Comparison of ENCODE assay signal across 27 cellular contexts in genomic region chr5:172607213-172607793, GRCh38. TPM values are rescaled to one million over a fixed set of nuclear protein-coding genes. Genes with fewer than 3 reads are reported as not detected.
A peak's percentile ranks its signal among the peaks of the same experiment; 100 is the strongest.
DNase-seq lines count a peak whose midpoint lies in the region; ATAC-seq, FAIRE-seq and TF ChIP-seq lines count a peak whose summit lies in the region.
"Had no signal": no experiment of that assay in that cellular context is flagged by ENCODE, and none has a peak within 500 bp of the region (broad histone marks: within the 10 kb centered on the region; RNA-seq: fewer than 3 reads in every experiment).

No MANE protein-coding gene starts in this region.

- CTCF ChIA-PET in H1 (lab: Charles Lee; ENCODE audit: partially characterized antibody): interaction anchor here (0.6 to 2.7 kb wide), 13 partner anchors 10 to 524 kb away, joined by 3 to 10 read pairs (median 4); no protein-coding TSS in a partner anchor

- H4K91ac ChIP-seq in H1 (replicated peaks; ENCODE audit: insufficient read length, low read length): no peak overlapping the region

- POLR2A ChIA-PET in H1 (lab: Charles Lee; ENCODE audit: partially characterized antibody): no interaction called here

- H4K5ac ChIP-seq in H1 (ENCODE audit: insufficient read length, low read depth, low read length): no peak overlapping the region

- H3K27me3 ChIP-seq in H1 (replicated peaks in 1 of 4; ENCODE audit: control insufficient read depth in 3 of 4, extremely low read depth in 1 of 4, insufficient read depth in 3 of 4, low read length in 3 of 4): no peaks in the 10 kb centered on the region; a peak in 1 of 7 replicates
- no peaks in the 10 kb centered on the region for H3K27me3 ChIP-seq in ovary
- H3K27me3 ChIP-seq in uterus: no peaks in the 10 kb centered on the region
- H3K27me3 ChIP-seq in ascending aorta: no peaks in the 10 kb centered on the region
- H3K27me3 ChIP-seq: testis had no signal

- no peak overlapping the region for H2AK5ac ChIP-seq in H1 (ENCODE audit: low read depth, low read length)

- no peaks in the 10 kb centered on the region for H3K36me3 ChIP-seq in H1 (ENCODE audit: control insufficient read depth in 2 of 4, insufficient read depth in 4 of 4, low read length in 3 of 4)
- no peaks in the 10 kb centered on the region for H3K36me3 ChIP-seq in ovary
- H3K36me3 ChIP-seq in uterus: no peaks in the 10 kb centered on the region
- no peaks in the 10 kb centered on the region for H3K36me3 ChIP-seq in mucosa of descending colon (ENCODE audit: low read depth)
- no peaks in the 10 kb centered on the region for H3K36me3 ChIP-seq in ascending aorta
- H3K36me3 ChIP-seq: prostate gland had no signal

- H3K4me1 ChIP-seq in H1 (replicated peaks in 1 of 4; ENCODE audit: control insufficient read depth in 3 of 4, insufficient read depth in 4 of 4, low read length in 3 of 4) (peaks cover 0 to 12% (median 4%) of the 10 kb centered on the region in 4 experiments; a peak in 4 of 7 replicates), ovary (ENCODE audit: insufficient read depth) (peaks cover 7% of the 10 kb centered on the region), uterus (peaks cover 0 to 2% of the 10 kb centered on the region in 2 donors), mucosa of descending colon (ENCODE audit: low read depth) (no peaks in the 10 kb centered on the region), ascending aorta (no peaks in the 10 kb centered on the region)
- H3K4me1 ChIP-seq: prostate gland had no signal

- no peak for TF ChIP-seq RAD21 in H1 (IDR thresholded peaks at IDR 0.05 in 1 of 2, conservative IDR thresholded peaks at IDR 0.05 in 1 of 2; ENCODE audit: low read depth in 2 of 2, low read length in 2 of 2)

- H3K27ac ChIP-seq in H1 (ENCODE audit: low read depth, low read length) (no peak overlapping the region), ovary (no peak overlapping the region), uterus (peak overlapping the region; percentile 33 to 61), ascending aorta (no peak overlapping the region)
- H3K27ac ChIP-seq: epithelial cell of prostate, prostate gland, testis had no signal

- no peak overlapping the region for H3K23ac ChIP-seq in H1 (ENCODE audit: insufficient read length)

- no peak overlapping the region for H3K14ac ChIP-seq in H1 (ENCODE audit: insufficient read length)

- no peaks in the 10 kb centered on the region; the same call in 1 of the 2 replicates for H3K23me2 ChIP-seq in H1 (ENCODE audit: low read depth, low read length)

- no peak overlapping the region for H3K56ac ChIP-seq in H1 (replicated peaks; ENCODE audit: insufficient read length, low read depth, low read length)

- no peak overlapping the region for H2BK120ac ChIP-seq in H1 (replicated peaks; ENCODE audit: low read depth, low read length)

- H2AFZ ChIP-seq in H1 (ENCODE audit: low read length): no peak overlapping the region

- no peak overlapping the region for H3K4me2 ChIP-seq in H1 (ENCODE audit: insufficient read depth in 1 of 2, low read depth in 2 of 2, low read length in 2 of 2)
- H3K4me2 ChIP-seq: SK-N-SH had no signal

- H3K9me3 ChIP-seq in H1 (ENCODE audit: insufficient read depth in 2 of 2, low read depth in 1 of 2, low read length in 1 of 2): no peaks in the 10 kb centered on the region
- H3K9me3 ChIP-seq in ovary: no peaks in the 10 kb centered on the region
- no peaks in the 10 kb centered on the region for H3K9me3 ChIP-seq in uterus
- no peaks in the 10 kb centered on the region for H3K9me3 ChIP-seq in mucosa of descending colon
- H3K9me3 ChIP-seq in ascending aorta: no peaks in the 10 kb centered on the region
- H3K9me3 ChIP-seq: prostate gland, SK-N-SH, testis had no signal

- no peaks in the 10 kb centered on the region for H3K79me1 ChIP-seq in H1 (ENCODE audit: low read depth, low read length)

- 84% methylated on average over 6 of the region's 6 CpGs; no CpG with 5 or more reads in 1 of the 2 experiments for WGBS in H1 (ENCODE audit: extremely low coverage in 1 of 2, insufficient coverage in 1 of 2, insufficient read length in 1 of 2, insufficient replicate concordance in 2 of 2, low coverage in 1 of 2, low lambda C conversion rate in 2 of 2, missing lambda C conversion rate in 1 of 2), 2 experiments
- WGBS in ovary, 3 donors: 39 to 47% (median 44%) methylated on average over 6 of the region's 6 CpGs

- H3K9ac ChIP-seq in H1 (replicated peaks in 1 of 4; ENCODE audit: extremely low read depth in 1 of 4, low read depth in 3 of 4, low read length in 3 of 4): no peak overlapping the region
- H3K9ac ChIP-seq: SK-N-SH had no signal

- TF ChIP-seq EP300 in H1 (IDR thresholded peaks at IDR 0.05; ENCODE audit: borderline replicate concordance in 1 of 2, low read depth in 2 of 2, low read length in 2 of 2) (no peak), ovary (IDR thresholded peaks at IDR 0.05) (peak; percentile 53)

- H2BK20ac ChIP-seq in H1 (ENCODE audit: low read length): no peak overlapping the region

- H4K8ac ChIP-seq in H1 (ENCODE audit: extremely low read depth, insufficient read depth, low read length): no peak overlapping the region

- H3K79me2 ChIP-seq in H1 (ENCODE audit: control insufficient read depth in 1 of 2, insufficient read depth in 2 of 2, low read length in 2 of 2): no peaks in the 10 kb centered on the region

- H2BK12ac ChIP-seq in H1 (ENCODE audit: low read depth, low read length): no peak overlapping the region

- TF ChIP-seq CTCF in H1 (IDR thresholded peaks at IDR 0.05; ENCODE audit: control extremely low read depth in 1 of 3, insufficient read depth in 1 of 3, low read depth in 1 of 3, low read length in 3 of 3) (no peak), ovary (IDR thresholded peaks at IDR 0.05) (no peak), uterus (IDR thresholded peaks at IDR 0.05) (no peak), mucosa of descending colon (IDR thresholded peaks at IDR 0.05) (no peak), ascending aorta (IDR thresholded peaks at IDR 0.05) (no peak)

- 0 out of 2 replicates have a peak overlapping the region, but pooled peaks have one; percentile 13 for H2BK15ac ChIP-seq in H1 (ENCODE audit: low read length)

- H3K4me3 ChIP-seq in H1 (ENCODE audit: extremely low read depth in 1 of 4, insufficient read depth in 2 of 4, low read depth in 3 of 4, low read length in 4 of 4) (no peak overlapping the region), ovary (no peak overlapping the region), uterus (no peak overlapping the region), mucosa of descending colon (no peak overlapping the region), ascending aorta (no peak overlapping the region)
- H3K4me3 ChIP-seq: prostate gland, testis had no signal

- intact Hi-C loops in cardiac septum (cut with DNase I): loop anchor here (5.0 kb wide), 1 partner anchor 35 kb away; the partner anchor contains the start of gene NEURL1B
- intact Hi-C loops in ovary (cut with DNase I): no loop called here
- intact Hi-C loops in uterus (cut with DNase I; ENCODE audit: low total_unique reads): no loop called here
- intact Hi-C loops in mucosa of descending colon (cut with DNase I, micrococcal nuclease): no loop called here
- intact Hi-C loops in ascending aorta (cut with DNase I): no loop called here

- no peak for FAIRE-seq in H1 (lab: Jason Lieb, UNC)
- FAIRE-seq: D721Med, GM12892, keratinocyte had no signal

- no peaks in the 10 kb centered on the region for H4K20me1 ChIP-seq in H1 (replicated peaks in 1 of 2; ENCODE audit: control insufficient read depth in 1 of 2, insufficient read depth in 2 of 2, low read length in 2 of 2)

- no peak for TF ChIP-seq POLR2A in H1 (IDR thresholded peaks at IDR 0.05; ENCODE audit: control extremely low read depth in 1 of 2, low read depth in 2 of 2, low read length in 2 of 2)
- no peak for TF ChIP-seq POLR2A in ovary (IDR thresholded peaks at IDR 0.05)
- TF ChIP-seq POLR2A in uterus (IDR thresholded peaks at IDR 0.05): no peak

- no peak overlapping the region for H3K4ac ChIP-seq in H1 (replicated peaks; ENCODE audit: insufficient read length, low read depth, low read length)

- DNase-seq in H1 (ENCODE audit: low read depth in 1 of 2, low spot score in 2 of 2): no peak
- peak; percentile 36 for DNase-seq in cardiac septum (ENCODE audit: low spot score)
- peak in 2 of 5 donors; percentile 26 to 64 for DNase-seq in ovary
- DNase-seq in uterus: peak in 1 of 2 donors; percentile 57
- no peak for DNase-seq in mucosa of descending colon
- no peak for DNase-seq in ascending aorta (ENCODE audit: low spot score in 2 of 2)
- DNase-seq in NCI-H2196 (lab: John Stamatoyannopoulos, UW; ENCODE audit: unreplicated experiment): no peak
- DNase-seq: activated CD4-positive, alpha-beta T cell treated with anti-CD3 and anti-CD28 coated beads for 48 hours; activated naive CD4-positive, alpha-beta T cell treated with anti-CD3 and anti-CD28 coated beads for 36 hours; activated T-cell treated with anti-CD3 and anti-CD28 coated beads, Interleukin-2, amount 50 U/mL, for 4 hours; EL; NCI-H1092; NCI-H2029; NCI-H345; NCI-H82; RPMI8226; SK-N-SH; stimulated activated CD4-positive, alpha-beta T cell treated with anti-CD3 and anti-CD28 coated beads, Interleukin-2, amount 100 ng/mL, for 48 hours; T-helper 2 cell; testis had no signal

- H3K18ac ChIP-seq in H1 (ENCODE audit: extremely low read depth, low read length): no peak overlapping the region

- no peak overlapping the region for H2BK5ac ChIP-seq in H1 (ENCODE audit: low read depth, low read length)

- ATAC-seq in mucosa of descending colon: no peak
- ATAC-seq: activated T-cell treated with anti-CD3 and anti-CD28 coated beads, Interleukin-2, amount 50 U/mL, for 4 hours; HCT116; stimulated activated memory B cell treated with anti-CD40 and anti-IgM and Interleukin-4, amounts not matched to agents 10 μg/mL and 1 μg/mL and 100 μg/mL, for 72 hours had no signal

TF ChIP-seq in H1, 55 proteins besides CTCF, POLR2A, EP300 and RAD21:
- TF ChIP-seq RXRA (IDR thresholded peaks at IDR 0.05; ENCODE audit: insufficient read depth, low read depth, low read length) (no peak), BACH1 (IDR thresholded peaks at IDR 0.05; ENCODE audit: low read length) (no peak), POLR2AphosphoS5 (IDR thresholded peaks at IDR 0.05; ENCODE audit: low read depth, low read length) (no peak)

RNA-seq across cellular contexts. Expression of gene NEURL1B, which starts 33.8 kb away (rescaled TPM):
- total RNA-seq in H1 (2021; fragmentation: NEBNext Ultra II Directional; extraction: Animal tissue kit (Norgen Biotek cat#: 25700)): 5.7 and 6.1 TPM in 2 replicates
- polyA plus RNA-seq in H1 (2011; rRNA removed) (3.3 and 5.4 TPM in 2 replicates), ovary (10 to 100 TPM; 24.2 to 39.0 TPM)
- 4.8 TPM for polyA plus RNA-seq in H1 (2011; cell fraction: cytosol; rRNA removed)
- 15.7 TPM for polyA plus RNA-seq in H1 (2011; cell fraction: nucleus; rRNA removed)
- 4.5 to 5.3 TPM (median 4.5 TPM) in 4 replicates for polyA plus RNA-seq in H1 (2012, experiment 1 of 2)
- polyA plus RNA-seq in H1 (2012, experiment 2 of 2): 4.2 TPM
- 2.9 TPM for polyA plus RNA-seq in H1 (2013, experiment 1 of 2)
- polyA plus RNA-seq in H1 (2013, experiment 2 of 2): 2.8 TPM
- 3.9 and 4.0 TPM in 2 replicates for polyA minus RNA-seq in H1 (2011; rRNA and poly(A)+ RNA removed)
- 5.5 TPM for polyA minus RNA-seq in H1 (2011; cell fraction: cytosol; rRNA and poly(A)+ RNA removed)
- 4.4 TPM for polyA minus RNA-seq in H1 (2011; cell fraction: nucleus; rRNA and poly(A)+ RNA removed)
- total RNA-seq in cardiac septum (19.7 TPM), ovary (10 to 100 TPM; 15.0 to 75.1 (median 36.3) TPM), uterus (100 to 1,000 TPM in 1 of 4 donors, 10 to 100 TPM in 3; 51.1 to 136 (median 74.1) TPM), mucosa of descending colon (10 to 100 TPM; 65.7 to 97.6 (median 96.6) TPM), ascending aorta (131 TPM)

Comparison
In these comparisons a context has a peak if more than half of its experiments do, and no peak if none do; other contexts are left out.
1. H3K27ac ChIP-seq: peak in uterus (2 of 2); none in H1 (single experiment), ovary (0 of 2) and ascending aorta (0 of 2).